In the genomic region with DNA sequence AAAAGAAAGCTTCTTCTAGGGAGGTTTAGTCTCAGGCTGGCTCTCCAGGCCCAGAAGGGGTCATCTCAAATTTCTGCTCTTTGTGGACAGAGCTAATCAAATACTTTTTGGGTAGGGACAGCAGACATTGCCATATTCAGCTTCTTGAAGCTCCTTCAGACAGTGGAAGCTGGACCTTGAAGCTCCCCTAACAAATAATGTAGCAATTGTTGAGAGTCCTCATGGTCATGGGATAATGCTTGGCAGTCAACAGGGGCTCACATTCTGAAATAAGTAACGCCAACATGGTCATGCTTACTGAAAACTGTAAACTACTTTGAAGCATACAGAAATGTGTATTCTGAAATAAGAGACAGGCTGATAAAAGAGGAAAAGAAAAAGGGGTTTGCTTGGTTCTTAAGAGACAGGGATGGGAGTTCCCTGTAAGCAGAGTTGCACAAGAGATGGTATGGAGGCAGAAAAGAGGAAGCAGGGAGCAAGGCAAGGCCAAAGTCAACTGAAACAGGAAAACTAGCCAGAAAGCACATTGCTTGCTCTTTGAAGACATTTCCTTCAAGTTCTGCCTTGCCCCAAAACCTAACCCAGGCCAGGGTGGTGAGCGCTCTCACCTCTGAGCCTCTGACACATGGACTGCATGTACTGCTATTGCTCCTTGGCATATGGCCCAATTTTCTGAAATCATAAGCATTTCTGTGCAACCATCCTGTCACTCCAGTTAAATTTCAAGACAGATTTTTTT, we compare ENCODE assay signal across 9 cellular contexts. TPM values are rescaled to one million over a fixed set of nuclear protein-coding genes. Genes with fewer than 3 reads are reported as not detected.
DNase-seq lines count a peak whose midpoint lies in the region; ATAC-seq and TF ChIP-seq lines count a peak whose summit lies in the region.
"Had no signal": no experiment of that assay in that cellular context is flagged by ENCODE, and none has a peak within 500 bp of the region (broad histone marks: within the 10 kb centered on the region; RNA-seq: fewer than 3 reads in every experiment).

No MANE protein-coding gene starts in this region.

- H3K4me3 ChIP-seq in GM23248 (no peak overlapping the region), BE2C (ENCODE audit: low read depth, low read length) (no peak overlapping the region)

- DNase-seq in AML-193 (lab: John Stamatoyannopoulos, UW) (peak; percentile 99), GM23248 (peak; percentile 49), SKM-1 (lab: John Stamatoyannopoulos, UW; ENCODE audit: unreplicated experiment) (peak; percentile 97), left ventricle myocardium superior (no peak), DMS53 treated with DMSO at 0.1 percent for 48 hours (lab: John Stamatoyannopoulos, UW; ENCODE audit: unreplicated experiment) (no peak), NCI-H2107 treated with DMSO at 0.1 percent for 48 hours (lab: John Stamatoyannopoulos, UW; ENCODE audit: unreplicated experiment) (no peak), BE2C (no peak), retina (no peak)

- H3K4me1 ChIP-seq in GM23248 (ENCODE audit: insufficient read depth) = peaks cover 20% of the 10 kb centered on the region
- H3K4me1 ChIP-seq in BE2C = peaks cover 3% of the 10 kb centered on the region; the same call in 1 of the 2 replicates

- H3K9me3 ChIP-seq in GM23248 (ENCODE audit: low read depth) (no peaks in the 10 kb centered on the region), BE2C (no peaks in the 10 kb centered on the region)

- H3K27me3 ChIP-seq in GM23248 (replicated peaks; ENCODE audit: insufficient read depth) (no peaks in the 10 kb centered on the region), BE2C (no peaks in the 10 kb centered on the region)

- H4K20me1 ChIP-seq in GM23248 (ENCODE audit: insufficient read depth) = no peaks in the 10 kb centered on the region

- 73 to 83% methylated on average over 2 of the region's 2 CpGs for WGBS in GM23248 (ENCODE audit: low coverage in 1 of 2, low lambda C conversion rate in 2 of 2, missing lambda C conversion rate in 2 of 2), 2 experiments

- no peak overlapping the region for H3K27ac ChIP-seq in GM23248
- H3K27ac ChIP-seq: C4-2B had no signal

- ATAC-seq in left ventricle myocardium superior = peak; percentile 80

- no peak overlapping the region for H3K4me2 ChIP-seq in GM23248 (ENCODE audit: unreplicated experiment)

- intact Hi-C loops in left ventricle myocardium superior (cut with micrococcal nuclease) = no loop called here

- peaks cover 21% of the 10 kb centered on the region for H3F3A ChIP-seq in GM23248 (ENCODE audit: insufficient read depth)

- in situ Hi-C loops in GM23248 (cut with MboI) = no loop called here

- H3K9me2 ChIP-seq in GM23248 (ENCODE audit: insufficient read depth) = no peaks in the 10 kb centered on the region

- no peak for TF ChIP-seq CTCF in BE2C (IDR thresholded peaks at IDR 0.05; ENCODE audit: low read depth, low read length)

- H2AFZ ChIP-seq in GM23248 = no peak overlapping the region

- H3K79me2 ChIP-seq in GM23248 (ENCODE audit: insufficient read depth) = no peaks in the 10 kb centered on the region

- H3K9ac ChIP-seq in GM23248 = no peak overlapping the region

- no peaks in the 10 kb centered on the region for H3K36me3 ChIP-seq in GM23248 (ENCODE audit: low read depth)
- H3K36me3 ChIP-seq in BE2C = no peaks in the 10 kb centered on the region

RNA-seq across cellular contexts. Expression of a gene that starts 53.1 kb away (rescaled TPM):
- 29.1 and 30.7 TPM in 2 replicates for total RNA-seq in GM23248 (2014; rRNA removed; shearing (Covaris generic))
- polyA plus RNA-seq in GM23248 (2016; fragmentation: Nextera tagmentation; extraction: Ambion mirVana) = 63.2 and 63.5 TPM in 2 replicates
- total RNA-seq in left ventricle myocardium superior = 35.9 TPM
- polyA plus RNA-seq in BE2C (2012; ENCODE audit: insufficient read depth, insufficient read length, low read depth) = 41.2 TPM

Comparison
In these comparisons a context has a peak if more than half of its experiments do, and no peak if none do; other contexts are left out.
1. DNase-seq: peak in AML-193 (2 of 2), GM23248 (single experiment) and SKM-1 (single experiment); none in left ventricle myocardium superior (single experiment), DMS53 treated with DMSO at 0.1 percent for 48 hours (single experiment), NCI-H2107 treated with DMSO at 0.1 percent for 48 hours (single experiment), BE2C (single experiment) and retina (single experiment).